32 cellular contexts compared by ENCODE assay signal in the genomic region with DNA sequence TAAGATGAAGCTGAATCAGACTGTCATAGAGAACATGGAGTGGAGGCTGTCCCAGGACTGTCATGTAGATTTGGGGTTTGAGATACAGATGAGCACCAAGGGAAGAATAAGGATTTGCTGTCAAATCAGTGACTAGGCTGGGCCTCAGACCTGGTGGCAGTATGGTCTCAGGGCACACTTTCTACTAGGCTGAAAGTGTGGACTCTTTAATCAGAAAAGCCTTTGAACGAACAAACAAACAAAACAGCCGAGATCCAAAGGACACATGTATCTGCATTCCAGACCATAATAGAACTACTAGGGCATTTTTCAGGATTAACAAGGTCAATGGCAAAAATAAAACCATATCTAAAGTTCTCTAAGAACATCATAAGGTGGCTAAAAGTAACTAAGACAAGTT. TPM values are rescaled to one million over a fixed set of nuclear protein-coding genes. Genes with fewer than 3 reads are reported as not detected.
"Had no signal": no experiment of that assay in that cellular context is flagged by ENCODE, and none has a peak within 500 bp of the region (broad histone marks: within the 10 kb centered on the region; RNA-seq: fewer than 3 reads in every experiment).

No MANE protein-coding gene starts in this region.

- H3K4me1 Mint-ChIP-seq: natural killer cell; nephron; neural progenitor cell; stimulated activated memory B cell treated with anti-CD40 and anti-IgM and Interleukin-4, amounts not matched to agents 10 μg/mL and 1 μg/mL and 100 μg/mL, for 72 hours; stimulated activated naive CD8-positive, alpha-beta T cell treated with anti-CD3 and anti-CD28 coated beads, Interleukin-15, amount 100 ng/mL, for 72 hours had no signal

- H3K4me3 Mint-ChIP-seq: natural killer cell; nephron; neural progenitor cell; stimulated activated memory B cell treated with anti-CD40 and anti-IgM and Interleukin-4, amounts not matched to agents 10 μg/mL and 1 μg/mL and 100 μg/mL, for 72 hours; stimulated activated naive CD8-positive, alpha-beta T cell treated with anti-CD3 and anti-CD28 coated beads, Interleukin-15, amount 100 ng/mL, for 72 hours; type B pancreatic cell had no signal

- H3K27me3 Mint-ChIP-seq: progenitor cell of endocrine pancreas, type B pancreatic cell had no signal

- H3K36me3 Mint-ChIP-seq: natural killer cell; neural progenitor cell; stimulated activated memory B cell treated with anti-CD40 and anti-IgM and Interleukin-4, amounts not matched to agents 10 μg/mL and 1 μg/mL and 100 μg/mL, for 72 hours; type B pancreatic cell had no signal

- ATAC-seq: natural killer cell; psoas muscle; right cardiac atrium; sciatic nerve; stimulated activated memory B cell treated with anti-CD40 and anti-IgM and Interleukin-4, amounts not matched to agents 10 μg/mL and 1 μg/mL and 100 μg/mL, for 72 hours; stimulated activated naive CD8-positive, alpha-beta T cell treated with anti-CD3 and anti-CD28 coated beads, Interleukin-15, amount 100 ng/mL, for 72 hours; stimulated activated naive CD8-positive, alpha-beta T cell treated with anti-CD3 and anti-CD28 coated beads, Interleukin-15, Interleukin-2, amounts not matched to agents 100 U/mL and 50 U/mL, for 24 hours; upper lobe of right lung had no signal

- DNase-seq: natural killer cell; occipital lobe; ovary; posterior cingulate gyrus; psoas muscle; right cardiac atrium; spleen; stimulated activated CD4-positive, alpha-beta T cell treated with anti-CD3 and anti-CD28 coated beads, Interleukin-12 subunit alpha, Interleukin-12 subunit beta, amount 100 ng/mL, for 4 hours; stimulated activated CD4-positive, alpha-beta T cell treated with anti-CD3 and anti-CD28 coated beads, Interleukin-1b, Interleukin-23, amount 100 ng/mL, for 48 hours; stimulated activated CD4-positive, alpha-beta T cell treated with anti-CD3 and anti-CD28 coated beads, Interleukin-4, amount 100 ng/mL, for 1 hour; stimulated activated CD4-positive, alpha-beta T cell treated with anti-CD3 and anti-CD28 coated beads, Interleukin-4, amount 100 ng/mL, for 4 hours; stimulated activated CD8-positive, alpha-beta memory T cell treated with anti-CD3 and anti-CD28 coated beads, Interleukin-4, amount 100 ng/mL, for 48 hours; stimulated activated naive CD4-positive, alpha-beta T cell; stimulated activated naive CD8-positive, alpha-beta T cell treated with anti-CD3 and anti-CD28 coated beads, Interleukin-15, amount 100 ng/mL, for 72 hours; stimulated activated naive CD8-positive, alpha-beta T cell treated with anti-CD3 and anti-CD28 coated beads, Interleukin-15, Interleukin-2, amounts not matched to agents 100 U/mL and 50 U/mL, for 24 hours; substantia nigra; testis; tibial artery; transverse colon; upper lobe of right lung; uterus had no signal

- H3K9me3 Mint-ChIP-seq: natural killer cell; neural progenitor cell; stimulated activated memory B cell treated with anti-CD40 and anti-IgM and Interleukin-4, amounts not matched to agents 10 μg/mL and 1 μg/mL and 100 μg/mL, for 72 hours had no signal

- H3K27ac Mint-ChIP-seq: natural killer cell; neural progenitor cell; progenitor cell of endocrine pancreas; stimulated activated memory B cell treated with anti-CD40 and anti-IgM and Interleukin-4, amounts not matched to agents 10 μg/mL and 1 μg/mL and 100 μg/mL, for 72 hours; stimulated activated naive CD8-positive, alpha-beta T cell treated with anti-CD3 and anti-CD28 coated beads, Interleukin-15, amount 100 ng/mL, for 72 hours; type B pancreatic cell had no signal

RNA-seq across cellular contexts. Expression of gene OR10J1, which starts 2.9 kb away (rescaled TPM):
- total RNA-seq: natural killer cell, occipital lobe, osteoblast, ovary, progenitor cell of endocrine pancreas, psoas muscle, renal cortical epithelial cell, right cardiac atrium, sciatic nerve, smooth muscle cell, spleen, suprapubic skin, transverse colon, upper lobe of right lung, urinary bladder, uterus had no signal

RNA-seq across cellular contexts. Expression of gene OR10J4, which starts 10.4 kb away (rescaled TPM):
- total RNA-seq: natural killer cell, occipital lobe, osteoblast, ovary, progenitor cell of endocrine pancreas, psoas muscle, renal cortical epithelial cell, right cardiac atrium, sciatic nerve, smooth muscle cell, spleen, suprapubic skin, transverse colon, upper lobe of right lung, urinary bladder, uterus had no signal
